ENCODE assay signal across 16 cellular contexts in genomic region chr6:142008016-142008735, GRCh38.
"Had no signal": no experiment of that assay in that cellular context is flagged by ENCODE, and none has a peak within 500 bp of the region (broad histone marks: within the 10 kb centered on the region; RNA-seq: fewer than 3 reads in every experiment).

No MANE protein-coding gene starts in this region.

- H3K4me3 ChIP-seq: esophagus muscularis mucosa, heart right ventricle, ovary, sigmoid colon, spleen, thyroid gland had no signal

- FAIRE-seq: astrocyte had no signal

- ATAC-seq: activated CD4-positive, alpha-beta T cell treated with anti-CD3 and anti-CD28 coated beads for 36 hours; heart right ventricle; naive thymus-derived CD8-positive, alpha-beta T cell had no signal

- H3K27ac ChIP-seq: esophagus muscularis mucosa, heart right ventricle, ovary, sigmoid colon, spleen, thyroid gland had no signal

- H3K9me3 ChIP-seq: esophagus muscularis mucosa, ovary, sigmoid colon, spleen, thyroid gland had no signal

- H3K4me1 ChIP-seq: esophagus muscularis mucosa, heart right ventricle, sigmoid colon, spleen, thyroid gland had no signal

- H3K27me3 ChIP-seq: esophagus muscularis mucosa, heart right ventricle, ovary, sigmoid colon, spleen, thyroid gland had no signal

- DNase-seq: activated CD4-positive, alpha-beta T cell treated with anti-CD3 and anti-CD28 coated beads for 36 hours; activated CD4-positive, alpha-beta T cell treated with anti-CD3 and anti-CD28 coated beads, Interleukin-2, amount 50 U/mL, for 48 hours; activated gamma-delta T cell; effector CD8-positive, alpha-beta T cell; heart right ventricle; immature natural killer cell; mesenchymal stem cell; naive thymus-derived CD8-positive, alpha-beta T cell; ovary; sigmoid colon; spleen; stimulated activated naive CD4-positive, alpha-beta T cell; T-helper 2 cell; thyroid gland had no signal

- H3K36me3 ChIP-seq: esophagus muscularis mucosa, heart right ventricle, ovary, sigmoid colon, spleen, thyroid gland had no signal
